In the genomic region with DNA sequence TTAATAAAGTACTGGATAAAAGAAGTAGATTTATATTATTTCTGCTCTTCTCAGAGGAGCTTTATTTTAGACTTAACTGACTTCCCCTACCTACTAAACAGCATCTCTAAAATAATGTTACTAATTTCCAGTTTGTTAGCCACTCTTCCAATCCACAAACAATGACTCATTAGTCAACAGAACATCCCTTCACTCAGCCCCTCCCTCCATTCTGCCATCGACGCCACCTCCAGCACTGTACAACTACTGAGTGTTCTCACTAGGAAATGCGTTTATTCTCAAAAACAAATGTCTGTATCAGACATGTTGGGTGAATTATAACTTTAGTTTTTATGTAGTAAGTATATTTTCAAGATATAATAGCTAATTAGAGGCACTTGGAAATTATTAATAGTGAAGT, we compare ENCODE assay signal across 21 cellular contexts.
DNase-seq lines count a peak whose midpoint lies in the region.
"Had no signal": no experiment of that assay in that cellular context is flagged by ENCODE, and none has a peak within 500 bp of the region (broad histone marks: within the 10 kb centered on the region; RNA-seq: fewer than 3 reads in every experiment).

No MANE protein-coding gene starts in this region.

- no peak overlapping the region for H2BK15ac ChIP-seq in mesendoderm (replicated peaks; ENCODE audit: low read depth)

- H3K4me3 ChIP-seq in mesendoderm (ENCODE audit: low read length) = no peak overlapping the region
- H3K4me3 ChIP-seq: A549; BLaER1 treated with 17β-estradiol and CSF1 and Interleukin-3, amounts not matched to agents 10 nM and 100 nM; GM12878; GM23248 had no signal

- H2AK5ac ChIP-seq in mesendoderm (ENCODE audit: low read length) = no peak overlapping the region

- H3K4me1 ChIP-seq in mesendoderm (ENCODE audit: control insufficient read depth, low read depth, low read length) = no peaks in the 10 kb centered on the region
- H3K4me1 ChIP-seq: A549; BE2C; BLaER1 treated with 17β-estradiol and CSF1 and Interleukin-3, amounts not matched to agents 10 nM and 100 nM had no signal

- no peak overlapping the region for H3K23ac ChIP-seq in mesendoderm (ENCODE audit: low read length)

- no peak overlapping the region for H2BK5ac ChIP-seq in mesendoderm (ENCODE audit: low read length)

- H3K9ac ChIP-seq in mesendoderm (ENCODE audit: low read length) = no peak overlapping the region
- H3K9ac ChIP-seq: BLaER1 treated with 17β-estradiol and CSF1 and Interleukin-3, amounts not matched to agents 10 nM and 100 nM; GM23248 had no signal

- no peak overlapping the region for H2BK120ac ChIP-seq in mesendoderm (ENCODE audit: low read depth, low read length)

- no peaks in the 10 kb centered on the region for H3K79me1 ChIP-seq in mesendoderm (ENCODE audit: low read length)

- no peak overlapping the region for H4K8ac ChIP-seq in mesendoderm (ENCODE audit: low read depth, low read length)

- no CpG with 5 or more reads among the region's 3 CpGs for WGBS in mesendoderm (ENCODE audit: extremely low coverage, insufficient coverage, low lambda C conversion rate)

- no peak overlapping the region for H3K18ac ChIP-seq in mesendoderm (ENCODE audit: low read length)

- no peak overlapping the region for H3K56ac ChIP-seq in mesendoderm (ENCODE audit: low read length)

- H3K27ac ChIP-seq in mesendoderm (ENCODE audit: low read depth, low read length) = no peak overlapping the region
- H3K27ac ChIP-seq: A549; BLaER1 treated with 17β-estradiol and CSF1 and Interleukin-3, amounts not matched to agents 10 nM and 100 nM; GM23248 had no signal

- H3K27me3 ChIP-seq in mesendoderm (ENCODE audit: insufficient read depth, low read length, poor library complexity) = no peaks in the 10 kb centered on the region
- H3K27me3 ChIP-seq: BE2C; BLaER1 treated with 17β-estradiol and CSF1 and Interleukin-3, amounts not matched to agents 10 nM and 100 nM had no signal

- H3K4ac ChIP-seq in mesendoderm (ENCODE audit: low read depth, low read length) = no peak overlapping the region

- H4K5ac ChIP-seq in mesendoderm (ENCODE audit: low read length) = no peak overlapping the region

- H3K36me3 ChIP-seq in mesendoderm (ENCODE audit: control insufficient read depth, insufficient read depth, low read length) = no peaks in the 10 kb centered on the region
- H3K36me3 ChIP-seq: BE2C; BLaER1 treated with 17β-estradiol and CSF1 and Interleukin-3, amounts not matched to agents 10 nM and 100 nM had no signal

- DNase-seq in NCI-H2171 treated with DMSO at 0.1 percent for 48 hours (lab: John Stamatoyannopoulos, UW) = peak; percentile 4
- DNase-seq in NCI-H2171 (lab: John Stamatoyannopoulos, UW) = no peak
- DNase-seq in DMS53 (lab: John Stamatoyannopoulos, UW) = peak; percentile 78
- DNase-seq in M059J (ENCODE audit: low read depth) = peak; percentile 5
- peak; percentile 3 for DNase-seq in mesendoderm
- DNase-seq in occipital lobe (lab: John Stamatoyannopoulos, UW) = no peak
- no peak for DNase-seq in GDM1 (lab: John Stamatoyannopoulos, UW)
- DNase-seq: 8988T; ACHN; AML-193; BE2C; CD4-positive, alpha-beta T cell; CD8-positive, alpha-beta memory T cell; DMS 273 treated with DMSO at 0.1 percent for 48 hours; DND-41; GM23248; H7; HCEC 1CT had no signal

- H3K4me2 ChIP-seq in mesendoderm (ENCODE audit: low read length) = no peak overlapping the region
- H3K4me2 ChIP-seq: A549; BLaER1 treated with 17β-estradiol and CSF1 and Interleukin-3, amounts not matched to agents 10 nM and 100 nM had no signal

- no peaks in the 10 kb centered on the region for H3K79me2 ChIP-seq in mesendoderm (ENCODE audit: control insufficient read depth, insufficient read depth, low read length)

Comparison
In these comparisons a context has a peak if more than half of its experiments do, and no peak if none do; other contexts are left out.
1. DNase-seq: peak in NCI-H2171 treated with DMSO at 0.1 percent for 48 hours (single experiment), DMS53 (single experiment), M059J (single experiment) and mesendoderm (single experiment); none in NCI-H2171 (single experiment), occipital lobe (single experiment) and GDM1 (single experiment).